Comparison of ENCODE assay signal across 8 cellular contexts in the genomic region with DNA sequence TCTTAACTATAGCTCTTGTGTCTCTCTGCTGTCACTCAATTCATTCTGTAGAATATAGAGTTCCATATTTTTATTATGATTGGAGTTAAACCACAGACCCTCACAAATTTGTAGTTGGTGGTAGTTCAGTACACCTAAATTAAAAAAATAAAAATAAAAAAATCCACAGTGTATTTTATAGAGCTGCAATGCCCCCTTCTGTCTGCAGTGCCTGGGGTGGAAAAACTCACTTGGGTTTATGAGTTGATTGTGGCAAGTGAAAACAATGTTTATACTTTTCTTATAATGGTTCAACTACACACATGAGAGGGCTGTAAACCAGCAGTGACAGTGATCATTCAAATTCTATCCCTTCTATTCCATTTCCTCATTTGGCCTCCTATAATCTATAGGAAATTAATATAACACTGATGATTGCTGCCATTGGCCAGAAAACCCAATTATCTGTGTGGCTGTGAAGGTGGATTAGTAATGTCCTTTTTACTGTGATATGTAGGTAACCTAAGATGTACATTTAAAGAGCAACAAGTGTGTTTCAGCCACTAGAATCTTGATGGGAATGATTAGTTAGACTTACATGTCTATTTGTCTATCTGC.
DNase-seq lines count a peak whose midpoint lies in the region; ATAC-seq and TF ChIP-seq lines count a peak whose summit lies in the region.

No MANE protein-coding gene starts in this region.

- H3K9me3 ChIP-seq in Panc1 (ENCODE audit: control insufficient read depth, insufficient read depth, low read depth, low read length) (no peaks in the 10 kb centered on the region), aorta (ENCODE audit: control insufficient read depth, low read length) (no peaks in the 10 kb centered on the region)

- DNase-seq in GM13977 (ENCODE audit: low spot score) (no peak), Panc1 (ENCODE audit: low read depth, low spot score) (no peak), fibroblast of peridontal ligament (ENCODE audit: extremely low read depth) (peak; percentile 56), retinal pigment epithelial cell (ENCODE audit: low read depth) (no peak), aorta (no peak)
- no peak for DNase-seq in stimulated activated CD4-positive, alpha-beta T cell treated with anti-CD3 and anti-CD28 coated beads, Interleukin-12 subunit alpha, Interleukin-12 subunit beta, amount 100 ng/mL, for 4 hours

- H3K4me1 ChIP-seq in Panc1 (ENCODE audit: control insufficient read depth, insufficient read depth, low read length) (no peaks in the 10 kb centered on the region), aorta (ENCODE audit: control insufficient read depth in 1 of 2, insufficient read depth in 2 of 2, low read length in 2 of 2) (no peaks in the 10 kb centered on the region)

- intact Hi-C loops in Panc1 (cut with micrococcal nuclease; ENCODE audit: unreplicated experiment) (loop anchor here (10.0 kb wide), 3 partner anchors 542 to 1102 kb away; no protein-coding TSS in a partner anchor), aorta (cut with DNase I) (loop anchor here (2.0 to 10.0 kb wide), 6 partner anchors 162 to 742 kb away; a partner anchor contains a TSS)

- in situ Hi-C loops in GM13977 (cut with MboI; ENCODE audit: low pct_unique_long_range_greater_than_20kb, low sequenced_read_pairs, unreplicated experiment), result no loop called here
- in situ Hi-C loops in Panc1 (cut with HindIII; ENCODE audit: low pct_unique_long_range_greater_than_20kb, low sequenced_read_pairs), result no loop called here

- TF ChIP-seq CTCF in GM13977 (IDR thresholded peaks at IDR 0.05; ENCODE audit: extremely low read depth, insufficient read depth, missing control alignments) (peak; percentile 40), Panc1 (IDR thresholded peaks at IDR 0.05) (peak; percentile 50; the same call in 1 of the 2 replicates), retinal pigment epithelial cell (conservative IDR thresholded peaks at IDR 0.05; ENCODE audit: low read depth, low read length) (peak; percentile 79)

- ATAC-seq in Panc1 (no peak), GM18861 (IDR thresholded peaks at IDR 0.05; ENCODE audit: unreplicated experiment) (no peak), aorta (ENCODE audit: low FRiP score) (no peak), GM19463 (IDR thresholded peaks at IDR 0.05; ENCODE audit: unreplicated experiment) (no peak)

- no peaks in the 10 kb centered on the region for H3K27me3 ChIP-seq in Panc1 (ENCODE audit: control insufficient read depth, insufficient read depth, low read length)
- no peaks in the 10 kb centered on the region for H3K27me3 ChIP-seq in aorta (ENCODE audit: control insufficient read depth in 1 of 2, insufficient read depth in 2 of 2, low read length in 1 of 2)

- CTCF ChIA-PET in Panc1 (lab: Charles Lee), result no interaction called here

- H3K4me3 ChIP-seq in Panc1 (ENCODE audit: low read depth in 2 of 2, low read length in 2 of 2) (no peak overlapping the region), retinal pigment epithelial cell (ENCODE audit: low read length) (no peak overlapping the region), aorta (ENCODE audit: low read length in 2 of 2) (no peak overlapping the region)

- H3K36me3 ChIP-seq in Panc1 (ENCODE audit: control insufficient read depth, insufficient read depth, low read length) (no peaks in the 10 kb centered on the region), aorta (ENCODE audit: control insufficient read depth in 1 of 2, insufficient read depth in 2 of 2, low read length in 1 of 2) (no peaks in the 10 kb centered on the region)

- BruUV-seq in Panc1 (replicated peaks; lab: Mats Ljungman, UMichigan), result no TSS peak

- POLR2A ChIA-PET in Panc1 (lab: Charles Lee), result no interaction called here

- no peak overlapping the region for H3K27ac ChIP-seq in Panc1 (ENCODE audit: low read length)
- no peak overlapping the region for H3K27ac ChIP-seq in aorta (ENCODE audit: low read depth in 1 of 2, low read length in 2 of 2)
